ENCODE assay signal across 16 cellular contexts in genomic region chr16:28521436-28521835, GRCh38. TPM values are rescaled to one million over a fixed set of nuclear protein-coding genes. Genes with fewer than 3 reads are reported as not detected.
DNase-seq lines count a peak whose midpoint lies in the region; TF ChIP-seq lines count a peak whose summit lies in the region.
"Had no signal": no experiment of that assay in that cellular context is flagged by ENCODE, and none has a peak within 500 bp of the region (broad histone marks: within the 10 kb centered on the region; RNA-seq: fewer than 3 reads in every experiment).

No MANE protein-coding gene starts in this region.

- no peak overlapping the region for H2AFZ ChIP-seq in neural progenitor cell (replicated peaks)
- H2AFZ ChIP-seq: GM23248 had no signal

- peaks cover 5% of the 10 kb centered on the region for H3K4me1 Mint-ChIP-seq in activated naive CD4-positive, alpha-beta T cell treated with anti-CD3 and anti-CD28 coated beads, Interleukin-2, amount 10 ng/mL, durations not matched to agents 7 days and 5 days
- no peaks in the 10 kb centered on the region for H3K4me1 Mint-ChIP-seq in neural progenitor cell

- H3K4me3 ChIP-seq in neural progenitor cell: no peak overlapping the region
- H3K4me3 ChIP-seq: BLaER1, GM23248, HAP-1 had no signal

- H3K27me3 Mint-ChIP-seq in activated naive CD4-positive, alpha-beta T cell treated with anti-CD3 and anti-CD28 coated beads, Interleukin-2, amount 10 ng/mL, durations not matched to agents 7 days and 5 days: peaks cover 7% of the 10 kb centered on the region
- H3K27me3 Mint-ChIP-seq in neural progenitor cell (ENCODE audit: insufficient read depth, low read depth): peaks cover 6% of the 10 kb centered on the region
- H3K27me3 Mint-ChIP-seq: CD4-positive, alpha-beta memory T cell had no signal

- H3K36me3 ChIP-seq in neural progenitor cell: no peaks in the 10 kb centered on the region
- H3K36me3 ChIP-seq: BLaER1, HAP-1 had no signal

- H3K9ac ChIP-seq in neural progenitor cell: no peak overlapping the region
- H3K9ac ChIP-seq: BLaER1, GM23248 had no signal

- no peaks in the 10 kb centered on the region for H3K4me1 ChIP-seq in neural progenitor cell
- H3K4me1 ChIP-seq: BLaER1, HAP-1 had no signal

- H3K36me3 Mint-ChIP-seq in activated naive CD4-positive, alpha-beta T cell treated with anti-CD3 and anti-CD28 coated beads, Interleukin-2, amount 10 ng/mL, durations not matched to agents 7 days and 5 days: no peaks in the 10 kb centered on the region
- no peaks in the 10 kb centered on the region for H3K36me3 Mint-ChIP-seq in neural progenitor cell
- H3K36me3 Mint-ChIP-seq: CD14-positive monocyte; CD4-positive, alpha-beta memory T cell had no signal

- no peak for DNase-seq in activated naive CD4-positive, alpha-beta T cell treated with anti-CD3 and anti-CD28 coated beads, Interleukin-2, amount 10 ng/mL, durations not matched to agents 7 days and 5 days
- DNase-seq in activated naive CD4-positive, alpha-beta T cell (lab: John Stamatoyannopoulos, UW): no peak
- no peak for DNase-seq in neural progenitor cell (ENCODE audit: low spot score)
- DNase-seq in UCSD-AML1 (lab: John Stamatoyannopoulos, UW; ENCODE audit: unreplicated experiment): no peak
- no peak for DNase-seq in DMS79 (lab: John Stamatoyannopoulos, UW)
- DNase-seq: 8988T; CD4-positive, alpha-beta memory T cell; DMS153; DMS79 treated with DMSO at 0.1 percent for 48 hours; GF-D8; GM23248 had no signal

- H3K27me3 ChIP-seq in neural progenitor cell: no peaks in the 10 kb centered on the region
- H3K27me3 ChIP-seq: BLaER1 had no signal

- H3K79me2 ChIP-seq in neural progenitor cell (ENCODE audit: low read depth): no peaks in the 10 kb centered on the region

- no peaks in the 10 kb centered on the region for H3F3A ChIP-seq in neural progenitor cell (ENCODE audit: low read depth)

- H3K27ac ChIP-seq in neural progenitor cell: no peak overlapping the region
- H3K27ac ChIP-seq: BLaER1, GM23248 had no signal

- CTCF ChIA-PET in activated naive CD4-positive, alpha-beta T cell treated with anti-CD3 and anti-CD28 coated beads, Interleukin-2, amount 10 ng/mL, durations not matched to agents 7 days and 5 days (lab: Charles Lee): no interaction called here

- peak overlapping the region; percentile 24 for H3K27ac Mint-ChIP-seq in activated naive CD4-positive, alpha-beta T cell treated with anti-CD3 and anti-CD28 coated beads, Interleukin-2, amount 10 ng/mL, durations not matched to agents 7 days and 5 days
- peak overlapping the region; percentile 69 for H3K27ac Mint-ChIP-seq in neural progenitor cell

- no peaks in the 10 kb centered on the region for H4K20me1 ChIP-seq in neural progenitor cell (ENCODE audit: low read depth)
- H4K20me1 ChIP-seq: BLaER1 had no signal

- H3K9me3 Mint-ChIP-seq in activated naive CD4-positive, alpha-beta T cell treated with anti-CD3 and anti-CD28 coated beads, Interleukin-2, amount 10 ng/mL, durations not matched to agents 7 days and 5 days: no peaks in the 10 kb centered on the region
- no peaks in the 10 kb centered on the region for H3K9me3 Mint-ChIP-seq in neural progenitor cell
- H3K9me3 Mint-ChIP-seq: CD4-positive, alpha-beta memory T cell had no signal

- no peak overlapping the region for H3K4me3 Mint-ChIP-seq in activated naive CD4-positive, alpha-beta T cell treated with anti-CD3 and anti-CD28 coated beads, Interleukin-2, amount 10 ng/mL, durations not matched to agents 7 days and 5 days
- no peak overlapping the region for H3K4me3 Mint-ChIP-seq in neural progenitor cell
- H3K4me3 Mint-ChIP-seq: CD14-positive monocyte; CD4-positive, alpha-beta memory T cell had no signal

- no peaks in the 10 kb centered on the region for H3K9me3 ChIP-seq in neural progenitor cell (ENCODE audit: low read depth)
- H3K9me3 ChIP-seq: BLaER1, HAP-1 had no signal

- TF ChIP-seq CTCF in neural progenitor cell (IDR thresholded peaks at IDR 0.05): no peak

- H3K4me2 ChIP-seq in neural progenitor cell: no peak overlapping the region
- H3K4me2 ChIP-seq: BLaER1 had no signal

RNA-seq across cellular contexts. Expression of gene IL27, which starts 14.8 kb away (rescaled TPM):
- not detected in 2 replicates for total RNA-seq in neural progenitor cell (ENCODE audit: low replicate concordance)
- total RNA-seq: A673; CD4-positive, alpha-beta memory T cell; GM23248; H4 had no signal

RNA-seq across cellular contexts. Expression of gene NUPR1, which starts 17.3 kb away (rescaled TPM):
- total RNA-seq in neural progenitor cell (ENCODE audit: low replicate concordance): 0.03 TPM in 1 of 2 replicates, not detected in the other
- total RNA-seq: CD4-positive, alpha-beta memory T cell had no signal

RNA-seq across cellular contexts. Expression of gene APOBR, which starts 27.0 kb away (rescaled TPM):
- total RNA-seq in neural progenitor cell (ENCODE audit: low replicate concordance): 0.15 TPM in 1 of 2 replicates, not detected in the other
- total RNA-seq: A673, GM23248, H4 had no signal

RNA-seq across cellular contexts. Expression of gene CLN3, which starts 29.6 kb away (rescaled TPM):
- 4.4 and 21.2 TPM in 2 replicates for total RNA-seq in neural progenitor cell (ENCODE audit: low replicate concordance)

RNA-seq across cellular contexts. Expression of gene SGF29, which starts 32.3 kb away (rescaled TPM):
- 5.3 and 16.4 TPM in 2 replicates for total RNA-seq in neural progenitor cell (ENCODE audit: low replicate concordance)
